ENCODE assay signal across 1 cellular context in genomic region chr12:92717202-92717601, GRCh38.
TF ChIP-seq lines count a peak whose summit lies in the region.

No MANE protein-coding gene starts in this region.

TF ChIP-seq in WTC11, 78 proteins besides CTCF, POLR2A, EP300 and RAD21 (continued from another document):
- no peak for TF ChIP-seq IRF1 (CRISPR knock-in tag; IDR thresholded peaks at IDR 0.05)
